Comparison of ENCODE assay signal across 8 cellular contexts in genomic region chr9:134327671-134328231, GRCh38. TPM values are rescaled to one million over a fixed set of nuclear protein-coding genes. Genes with fewer than 3 reads are reported as not detected.
A peak's percentile ranks its signal among the peaks of the same experiment; 100 is the strongest.
DNase-seq lines count a peak whose midpoint lies in the region; ATAC-seq and TF ChIP-seq lines count a peak whose summit lies in the region.

No MANE protein-coding gene starts in this region.

- peak overlapping the region; percentile 87 for H3K4me3 ChIP-seq in coronary artery
- peak overlapping the region; percentile 70 to 91 (median 82) for H3K4me3 ChIP-seq in tibial nerve

- peak overlapping the region; percentile 55 for H3K4me3 Mint-ChIP-seq in activated CD4-positive, alpha-beta T cell treated with anti-CD3 and anti-CD28 coated beads for 36 hours
- H3K4me3 Mint-ChIP-seq in memory B cell: peak overlapping the region; percentile 64

- H3K9me3 ChIP-seq in tibial nerve: no peaks in the 10 kb centered on the region

- no peak overlapping the region for H3K27ac Mint-ChIP-seq in activated CD4-positive, alpha-beta T cell treated with anti-CD3 and anti-CD28 coated beads for 36 hours
- H3K27ac Mint-ChIP-seq in memory B cell: no peak overlapping the region

- H3K4me1 ChIP-seq in tibial nerve: peaks cover 0 to 81% (median 63%) of the 10 kb centered on the region in 4 donors

- CTCF ChIA-PET in activated CD4-positive, alpha-beta T cell treated with anti-CD3 and anti-CD28 coated beads for 36 hours (lab: Charles Lee): interaction anchor here (0.5 to 1.4 kb wide), 6 partner anchors 10 to 433 kb away, joined by 3 to 5 read pairs (median 4); no protein-coding TSS in a partner anchor

- H3K9me3 Mint-ChIP-seq in activated CD4-positive, alpha-beta T cell treated with anti-CD3 and anti-CD28 coated beads for 36 hours (ENCODE audit: low read depth): no peaks in the 10 kb centered on the region
- no peaks in the 10 kb centered on the region for H3K9me3 Mint-ChIP-seq in memory B cell

- TF ChIP-seq CTCF in coronary artery (IDR thresholded peaks at IDR 0.05) (no peak), tibial nerve (IDR thresholded peaks at IDR 0.05) (no peak)

- POLR2A ChIA-PET in activated CD4-positive, alpha-beta T cell treated with anti-CD3 and anti-CD28 coated beads for 36 hours (lab: Charles Lee): no interaction called here

- DNase-seq in activated CD4-positive, alpha-beta T cell treated with anti-CD3 and anti-CD28 coated beads for 36 hours: no peak
- DNase-seq in activated CD4-positive, alpha-beta T cell treated with anti-CD3 and anti-CD28 coated beads for 48 hours: no peak
- DNase-seq in coronary artery (ENCODE audit: low spot score) (no peak), memory B cell (ENCODE audit: low spot score in 2 of 2) (no peak), tibial nerve (ENCODE audit: low spot score in 2 of 2) (no peak), NCI-H1436 treated with DMSO at 0.1 percent for 48 hours (lab: John Stamatoyannopoulos, UW) (no peak), NCI-H2196 (lab: John Stamatoyannopoulos, UW; ENCODE audit: unreplicated experiment) (no peak)

- WGBS in tibial nerve, 2 donors: 33 to 44% methylated on average over 9 to 10 of the region's 10 CpGs

- no peaks in the 10 kb centered on the region for H3K27me3 ChIP-seq in tibial nerve

- TF ChIP-seq EP300 in tibial nerve (IDR thresholded peaks at IDR 0.05): no peak

- no peak for TF ChIP-seq POLR2A in tibial nerve (IDR thresholded peaks at IDR 0.05)

- peaks cover 5% of the 10 kb centered on the region for H3K27me3 Mint-ChIP-seq in activated CD4-positive, alpha-beta T cell treated with anti-CD3 and anti-CD28 coated beads for 36 hours
- no peaks in the 10 kb centered on the region for H3K27me3 Mint-ChIP-seq in memory B cell

- intact Hi-C loops in activated CD4-positive, alpha-beta T cell treated with anti-CD3 and anti-CD28 coated beads for 36 hours (cut with DNase I, micrococcal nuclease): loop anchor here in 1 of 2 experiments (5.0 kb wide), 1 partner anchor 260 kb away; the partner anchor contains the start of gene BRD3

- H3K4me1 Mint-ChIP-seq in activated CD4-positive, alpha-beta T cell treated with anti-CD3 and anti-CD28 coated beads for 36 hours: peaks cover 3% of the 10 kb centered on the region
- H3K4me1 Mint-ChIP-seq in memory B cell: peaks cover 11% of the 10 kb centered on the region

- no peak for ATAC-seq in activated CD4-positive, alpha-beta T cell treated with anti-CD3 and anti-CD28 coated beads for 36 hours
- ATAC-seq in memory B cell (ENCODE audit: low read depth) (no peak), GM21360 (IDR thresholded peaks at IDR 0.05; ENCODE audit: unreplicated experiment) (no peak)

- H3K36me3 Mint-ChIP-seq in activated CD4-positive, alpha-beta T cell treated with anti-CD3 and anti-CD28 coated beads for 36 hours (ENCODE audit: low read depth): no peaks in the 10 kb centered on the region
- no peaks in the 10 kb centered on the region for H3K36me3 Mint-ChIP-seq in memory B cell

- H3K27ac ChIP-seq in coronary artery (peak overlapping the region; percentile 77 to 100), tibial nerve (peak overlapping the region; percentile 88 to 95 (median 94))

- no peaks in the 10 kb centered on the region for H3K36me3 ChIP-seq in tibial nerve

RNA-seq across cellular contexts. Expression of gene RXRA, which starts 1.5 kb away (rescaled TPM):
- total RNA-seq in activated CD4-positive, alpha-beta T cell treated with anti-CD3 and anti-CD28 coated beads for 36 hours: 10 to 100 TPM; 17.6 to 20.9 TPM
- total RNA-seq in tibial nerve: 10 to 100 TPM; 53.5 to 61.5 (median 56.5) TPM
